17 cellular contexts compared by ENCODE assay signal in genomic region chr2:52467189-52467588, GRCh38.
DNase-seq lines count a peak whose midpoint lies in the region; ATAC-seq and TF ChIP-seq lines count a peak whose summit lies in the region.
"Had no signal": no experiment of that assay in that cellular context is flagged by ENCODE, and none has a peak within 500 bp of the region (broad histone marks: within the 10 kb centered on the region; RNA-seq: fewer than 3 reads in every experiment).

No MANE protein-coding gene starts in this region.

- H3K27me3 ChIP-seq in SU-DHL-6 (ENCODE audit: low read length) (no peaks in the 10 kb centered on the region), mesenchymal stem cell (ENCODE audit: control insufficient read depth in 1 of 2, insufficient read depth in 1 of 2, low read length in 2 of 2) (no peaks in the 10 kb centered on the region), neural progenitor cell (no peaks in the 10 kb centered on the region)
- no peaks in the 10 kb centered on the region for H3K27me3 ChIP-seq in naive thymus-derived CD4-positive, alpha-beta T cell (ENCODE audit: control insufficient read depth in 2 of 2, insufficient read depth in 2 of 2, low read length in 2 of 2)
- H3K27me3 ChIP-seq: BLaER1 treated with 17β-estradiol and CSF1 and Interleukin-3, amounts not matched to agents 10 nM and 100 nM had no signal

- H4K20me1 ChIP-seq in SU-DHL-6 (ENCODE audit: low read depth, low read length) (no peaks in the 10 kb centered on the region), neural progenitor cell (ENCODE audit: low read depth) (no peaks in the 10 kb centered on the region)
- H4K20me1 ChIP-seq: BLaER1 treated with 17β-estradiol and CSF1 and Interleukin-3, amounts not matched to agents 10 nM and 100 nM had no signal

- no peaks in the 10 kb centered on the region for H3K9me3 Mint-ChIP-seq in neural progenitor cell
- H3K9me3 Mint-ChIP-seq in naive thymus-derived CD4-positive, alpha-beta T cell, result peaks cover 0 to 20% (median 4%) of the 10 kb centered on the region in 11 donors

- no peaks in the 10 kb centered on the region for H3K36me3 ChIP-seq in SU-DHL-6 (ENCODE audit: low read length)
- H3K36me3 ChIP-seq in mesenchymal stem cell (ENCODE audit: control insufficient read depth in 1 of 2, insufficient read depth in 2 of 2, low read depth in 1 of 2, low read length in 2 of 2), result no peaks in the 10 kb centered on the region
- H3K36me3 ChIP-seq in neural progenitor cell, result no peaks in the 10 kb centered on the region
- no peaks in the 10 kb centered on the region for H3K36me3 ChIP-seq in naive thymus-derived CD4-positive, alpha-beta T cell (ENCODE audit: control insufficient read depth in 2 of 3, insufficient read depth in 3 of 3, low read length in 3 of 3)
- H3K36me3 ChIP-seq: BLaER1 treated with 17β-estradiol and CSF1 and Interleukin-3, amounts not matched to agents 10 nM and 100 nM had no signal

- H3K4me3 Mint-ChIP-seq in neural progenitor cell, result no peak overlapping the region
- H3K4me3 Mint-ChIP-seq in naive thymus-derived CD4-positive, alpha-beta T cell, result no peak overlapping the region
- H3K4me3 Mint-ChIP-seq: B cell; CD8-positive, alpha-beta T cell; H9 had no signal

- no peak overlapping the region for H3K4me3 ChIP-seq in SU-DHL-6 (ENCODE audit: insufficient read depth, low read length, poor library complexity, severe bottlenecking)
- no peak overlapping the region for H3K4me3 ChIP-seq in mesenchymal stem cell (ENCODE audit: insufficient read depth in 1 of 2, low read depth in 1 of 2, low read length in 2 of 2)
- H3K4me3 ChIP-seq in neural progenitor cell, result no peak overlapping the region
- H3K4me3 ChIP-seq in naive thymus-derived CD4-positive, alpha-beta T cell (ENCODE audit: low read length), result no peak overlapping the region
- H3K4me3 ChIP-seq: BLaER1 treated with 17β-estradiol and CSF1 and Interleukin-3, amounts not matched to agents 10 nM and 100 nM; GM12878 had no signal

- H2BK15ac ChIP-seq in mesenchymal stem cell (ENCODE audit: low read depth, poor library complexity, severe bottlenecking), result no peak overlapping the region

- no peaks in the 10 kb centered on the region for H3K9me2 ChIP-seq in SU-DHL-6 (replicated peaks; ENCODE audit: insufficient read depth, low read length)

- no peak for TF ChIP-seq CTCF in SU-DHL-6 (IDR thresholded peaks at IDR 0.05; ENCODE audit: insufficient read depth, low read length, poor library complexity, severe bottlenecking)
- no peak for TF ChIP-seq CTCF in neural progenitor cell (IDR thresholded peaks at IDR 0.05)

- ATAC-seq in esophagus mucosa, result no peak
- no peak for ATAC-seq in naive thymus-derived CD4-positive, alpha-beta T cell
- ATAC-seq: CD8-positive, alpha-beta T cell; GM12878 had no signal

- WGBS in mesenchymal stem cell, result 76% methylated on average over 2 of the region's 2 CpGs

- H4K91ac ChIP-seq in mesenchymal stem cell (ENCODE audit: low read length), result no peak overlapping the region

- no peaks in the 10 kb centered on the region for H3K27me3 Mint-ChIP-seq in neural progenitor cell (ENCODE audit: insufficient read depth, low read depth)
- H3K27me3 Mint-ChIP-seq in naive thymus-derived CD4-positive, alpha-beta T cell, result no peaks in the 10 kb centered on the region
- H3K27me3 Mint-ChIP-seq: B cell had no signal

- H3K23ac ChIP-seq in mesenchymal stem cell (ENCODE audit: low read length in 2 of 2), result no peak overlapping the region

- DNase-seq in mesenchymal stem cell (no peak), neural progenitor cell (ENCODE audit: low spot score) (peak; percentile 6), T-helper 9 cell (no peak)
- no peak for DNase-seq in naive thymus-derived CD4-positive, alpha-beta T cell
- DNase-seq: CD8-positive, alpha-beta T cell; COR-L47; DMS 273 treated with DMSO at 0.1 percent for 48 hours; DMS53; DND-41; EL; GOT3; H9 had no signal

- H3K14ac ChIP-seq in mesenchymal stem cell (ENCODE audit: low read length in 2 of 2), result no peak overlapping the region

- H2BK120ac ChIP-seq in mesenchymal stem cell (ENCODE audit: low read depth, low read length), result no peak overlapping the region

- H3F3A ChIP-seq in SU-DHL-6 (ENCODE audit: insufficient read depth) (no peaks in the 10 kb centered on the region), neural progenitor cell (ENCODE audit: low read depth) (no peaks in the 10 kb centered on the region)

- H3K4me1 ChIP-seq in mesenchymal stem cell (ENCODE audit: control insufficient read depth, insufficient read depth, low read depth, low read length) (peaks cover 2% of the 10 kb centered on the region), neural progenitor cell (no peaks in the 10 kb centered on the region)
- H3K4me1 ChIP-seq in naive thymus-derived CD4-positive, alpha-beta T cell (ENCODE audit: control insufficient read depth in 2 of 2, insufficient read depth in 2 of 2, low read length in 2 of 2), result no peaks in the 10 kb centered on the region
- H3K4me1 ChIP-seq: BLaER1 treated with 17β-estradiol and CSF1 and Interleukin-3, amounts not matched to agents 10 nM and 100 nM had no signal

- H3K27ac ChIP-seq in SU-DHL-6 (ENCODE audit: low read depth, low read length) (no peak overlapping the region), mesenchymal stem cell (ENCODE audit: low read length, poor library complexity, severe bottlenecking) (no peak overlapping the region), neural progenitor cell (no peak overlapping the region)
- no peak overlapping the region for H3K27ac ChIP-seq in naive thymus-derived CD4-positive, alpha-beta T cell (ENCODE audit: low read depth, low read length)
- H3K27ac ChIP-seq: BLaER1 treated with 17β-estradiol and CSF1 and Interleukin-3, amounts not matched to agents 10 nM and 100 nM had no signal

- peak overlapping the region; percentile 68 for H2AK5ac ChIP-seq in mesenchymal stem cell (ENCODE audit: low read length, severe bottlenecking)

- H3K4me1 Mint-ChIP-seq in neural progenitor cell, result peaks cover 9% of the 10 kb centered on the region
- no peaks in the 10 kb centered on the region for H3K4me1 Mint-ChIP-seq in naive thymus-derived CD4-positive, alpha-beta T cell
- H3K4me1 Mint-ChIP-seq: B cell had no signal

- H2AFZ ChIP-seq in SU-DHL-6 (ENCODE audit: low read depth, low read length, severe bottlenecking) (peak overlapping the region; percentile 37), mesenchymal stem cell (ENCODE audit: low read depth, low read length) (no peak overlapping the region), neural progenitor cell (replicated peaks) (peak overlapping the region; percentile 91)

- H3K79me1 ChIP-seq in mesenchymal stem cell (replicated peaks; ENCODE audit: low read length, poor library complexity, severe bottlenecking), result no peaks in the 10 kb centered on the region

- intact Hi-C loops in naive thymus-derived CD4-positive, alpha-beta T cell (cut with micrococcal nuclease), result no loop called here

- no peak overlapping the region for H2BK12ac ChIP-seq in mesenchymal stem cell (ENCODE audit: low read length in 2 of 2)

- no peaks in the 10 kb centered on the region for H3K79me2 ChIP-seq in SU-DHL-6 (ENCODE audit: insufficient read depth, low read length)
- no peaks in the 10 kb centered on the region for H3K79me2 ChIP-seq in neural progenitor cell (ENCODE audit: low read depth)

- POLR2A ChIA-PET in naive thymus-derived CD4-positive, alpha-beta T cell (lab: Charles Lee), result no interaction called here

- H3K27ac Mint-ChIP-seq in neural progenitor cell, result no peak overlapping the region
- H3K27ac Mint-ChIP-seq in naive thymus-derived CD4-positive, alpha-beta T cell, result no peak overlapping the region
- H3K27ac Mint-ChIP-seq: B cell; CD8-positive, alpha-beta T cell had no signal

- H3K18ac ChIP-seq in mesenchymal stem cell (ENCODE audit: low read depth in 1 of 2, low read length in 2 of 2), result no peak overlapping the region

- H2BK5ac ChIP-seq in mesenchymal stem cell (ENCODE audit: low read depth, low read length, poor library complexity, severe bottlenecking), result no peak overlapping the region

- H3K36me3 Mint-ChIP-seq in neural progenitor cell, result no peaks in the 10 kb centered on the region
- H3K36me3 Mint-ChIP-seq in naive thymus-derived CD4-positive, alpha-beta T cell, result peaks cover 0 to 4% (median 0%) of the 10 kb centered on the region in 5 donors
- H3K36me3 Mint-ChIP-seq: CD8-positive, alpha-beta T cell had no signal

- H3K4me2 ChIP-seq in SU-DHL-6 (ENCODE audit: low read depth, low read length, poor library complexity, severe bottlenecking) (no peak overlapping the region), mesenchymal stem cell (ENCODE audit: low read length, poor library complexity, severe bottlenecking) (no peak overlapping the region), neural progenitor cell (no peak overlapping the region)
- H3K4me2 ChIP-seq: BLaER1 treated with 17β-estradiol and CSF1 and Interleukin-3, amounts not matched to agents 10 nM and 100 nM had no signal

- H3K9me3 ChIP-seq in SU-DHL-6 (ENCODE audit: insufficient read depth, low read length) (no peaks in the 10 kb centered on the region), mesenchymal stem cell (ENCODE audit: control insufficient read depth, low read length) (no peaks in the 10 kb centered on the region), neural progenitor cell (ENCODE audit: low read depth) (no peaks in the 10 kb centered on the region)
- H3K9me3 ChIP-seq in naive thymus-derived CD4-positive, alpha-beta T cell (ENCODE audit: control insufficient read depth in 2 of 3, low read length in 3 of 3), result no peaks in the 10 kb centered on the region
- H3K9me3 ChIP-seq: BLaER1 treated with 17β-estradiol and CSF1 and Interleukin-3, amounts not matched to agents 10 nM and 100 nM had no signal

- no peak overlapping the region for H4K8ac ChIP-seq in mesenchymal stem cell (ENCODE audit: low read length)

- no peak overlapping the region for H3K4ac ChIP-seq in mesenchymal stem cell (ENCODE audit: low read depth in 1 of 2, low read length in 2 of 2)

- CTCF ChIA-PET in naive thymus-derived CD4-positive, alpha-beta T cell (lab: Charles Lee), result no interaction called here

- H3K9ac ChIP-seq in SU-DHL-6 (ENCODE audit: low read length) (no peak overlapping the region), mesenchymal stem cell (ENCODE audit: low read length) (no peak overlapping the region), neural progenitor cell (no peak overlapping the region)
- H3K9ac ChIP-seq: BLaER1 treated with 17β-estradiol and CSF1 and Interleukin-3, amounts not matched to agents 10 nM and 100 nM had no signal
